Comparison of ENCODE assay signal across 35 cellular contexts in the genomic region with DNA sequence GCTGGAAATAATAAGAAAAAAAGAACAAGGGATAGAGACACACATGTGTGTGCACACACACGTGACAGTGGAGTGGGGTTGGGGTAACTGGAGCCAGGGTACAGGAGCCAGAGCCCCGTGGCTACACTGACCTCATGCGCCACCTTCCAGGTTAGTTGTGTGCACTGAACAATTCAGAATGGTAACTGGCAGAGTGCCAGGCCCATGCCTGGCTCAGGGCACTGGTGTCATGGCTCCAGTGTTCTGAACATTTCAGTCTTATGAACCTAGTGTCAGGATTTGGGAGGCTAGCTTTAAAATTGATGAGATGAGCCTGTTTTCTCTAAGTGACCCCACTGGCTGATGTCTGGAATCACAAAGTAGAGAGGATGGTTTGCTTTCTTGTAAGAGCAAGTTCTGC.
"Had no signal": no experiment of that assay in that cellular context is flagged by ENCODE, and none has a peak within 500 bp of the region (broad histone marks: within the 10 kb centered on the region; RNA-seq: fewer than 3 reads in every experiment).

No MANE protein-coding gene starts in this region.

- H3K9me3 Mint-ChIP-seq: activated CD4-positive, alpha-beta memory T cell treated with anti-CD3 and anti-CD28 coated beads, Interleukin-2, amount 10 ng/mL, durations not matched to agents 7 days and 5 days; activated naive CD4-positive, alpha-beta T cell treated with anti-CD3 and anti-CD28 coated beads, Interleukin-2, amount 50 U/mL, for 24 hours; activated naive CD8-positive, alpha-beta T cell treated with anti-CD3 and anti-CD28 coated beads, Interleukin-2, amount 10 ng/mL, durations not matched to agents 7 days and 5 days; activated T-helper 17 cell treated with anti-CD3 and anti-CD28 coated beads, Interleukin-2, amount 50 U/mL, for 72 hours had no signal

- H3K27me3 ChIP-seq: ascending aorta, MG63, SJSA1 had no signal

- H3K9me3 ChIP-seq: ascending aorta, MG63, SJSA1 had no signal

- H3K27me3 Mint-ChIP-seq: activated CD4-positive, alpha-beta memory T cell treated with anti-CD3 and anti-CD28 coated beads, Interleukin-2, amount 10 ng/mL, durations not matched to agents 7 days and 5 days; activated naive CD4-positive, alpha-beta T cell treated with anti-CD3 and anti-CD28 coated beads, Interleukin-2, amount 50 U/mL, for 24 hours; activated naive CD8-positive, alpha-beta T cell treated with anti-CD3 and anti-CD28 coated beads, Interleukin-2, amount 10 ng/mL, durations not matched to agents 7 days and 5 days had no signal

- H3K4me1 ChIP-seq: ascending aorta, SJSA1 had no signal

- H3K27ac Mint-ChIP-seq: activated CD4-positive, alpha-beta memory T cell treated with anti-CD3 and anti-CD28 coated beads, Interleukin-2, amount 10 ng/mL, durations not matched to agents 7 days and 5 days; activated naive CD4-positive, alpha-beta T cell treated with anti-CD3 and anti-CD28 coated beads, Interleukin-2, amount 50 U/mL, for 24 hours; activated naive CD8-positive, alpha-beta T cell treated with anti-CD3 and anti-CD28 coated beads, Interleukin-2, amount 10 ng/mL, durations not matched to agents 7 days and 5 days; activated T-cell treated with anti-CD3 and anti-CD28 coated beads, Interleukin-2, amount 50 U/mL, for 72 hours; activated T-helper 17 cell treated with anti-CD3 and anti-CD28 coated beads, Interleukin-2, amount 50 U/mL, for 72 hours had no signal

- H3K36me3 Mint-ChIP-seq: activated naive CD4-positive, alpha-beta T cell treated with anti-CD3 and anti-CD28 coated beads, Interleukin-2, amount 50 U/mL, for 24 hours; activated naive CD8-positive, alpha-beta T cell treated with anti-CD3 and anti-CD28 coated beads, Interleukin-2, amount 10 ng/mL, durations not matched to agents 7 days and 5 days had no signal

- H3K36me3 ChIP-seq: ascending aorta, MG63, SJSA1, WERI-Rb-1 had no signal

- H3K4me3 Mint-ChIP-seq: activated CD4-positive, alpha-beta memory T cell treated with anti-CD3 and anti-CD28 coated beads, Interleukin-2, amount 10 ng/mL, durations not matched to agents 7 days and 5 days; activated naive CD4-positive, alpha-beta T cell treated with anti-CD3 and anti-CD28 coated beads, Interleukin-2, amount 50 U/mL, for 24 hours; activated naive CD8-positive, alpha-beta T cell treated with anti-CD3 and anti-CD28 coated beads, Interleukin-2, amount 10 ng/mL, durations not matched to agents 7 days and 5 days; activated T-cell treated with anti-CD3 and anti-CD28 coated beads, Interleukin-2, amount 50 U/mL, for 72 hours; activated T-helper 17 cell treated with anti-CD3 and anti-CD28 coated beads, Interleukin-2, amount 50 U/mL, for 72 hours had no signal

- H3K27ac ChIP-seq: ascending aorta, coronary artery, SJSA1, WERI-Rb-1 had no signal

- DNase-seq: activated CD4-positive, alpha-beta memory T cell treated with anti-CD3 and anti-CD28 coated beads, Interleukin-2, amount 10 ng/mL, durations not matched to agents 7 days and 5 days; activated CD4-positive, alpha-beta T cell treated with anti-CD3 and anti-CD28 coated beads for 1 hour; activated CD4-positive, alpha-beta T cell treated with anti-CD3 and anti-CD28 coated beads for 48 hours; activated CD4-positive, CD25-positive, alpha-beta regulatory T cell; activated CD8-positive, alpha-beta memory T cell treated with anti-CD3 and anti-CD28 coated beads for 24 hours; activated effector memory CD4-positive, alpha-beta T cell treated with anti-CD3 and anti-CD28 coated beads, Interleukin-2, amount 50 U/mL, for 16 hours; activated naive CD4-positive, alpha-beta T cell; activated naive CD8-positive, alpha-beta T cell treated with anti-CD3 and anti-CD28 coated beads, Interleukin-2, amount 10 ng/mL, durations not matched to agents 7 days and 5 days; activated T-cell treated with anti-CD3 and anti-CD28 coated beads, Interleukin-2, amount 50 U/mL, for 1 hour; activated T-cell treated with anti-CD3 and anti-CD28 coated beads, Interleukin-2, amount 50 U/mL, for 72 hours; amygdala; Karpas-422; MG63; MV-4-11; NCI-H1092; NCI-H1436 treated with DMSO at 0.1 percent for 48 hours; NCI-H1694 treated with DMSO at 0.1 percent for 48 hours; NCI-H2029; NCI-H2107; NCI-H226; NCI-H446 treated with DMSO at 0.1 percent for 48 hours; NCI-H524; NCI-H774; SHP77 treated with DMSO at 0.1 percent for 48 hours; SW 1271; T-helper 1 cell; T-helper 2 cell; T-helper 9 cell; WERI-Rb-1 had no signal

- ATAC-seq: activated T-cell treated with anti-CD3 and anti-CD28 coated beads, Interleukin-2, amount 50 U/mL, for 72 hours; activated T-helper 17 cell treated with anti-CD3 and anti-CD28 coated beads, Interleukin-2, amount 50 U/mL, for 72 hours; Panc1 had no signal

- H3K4me3 ChIP-seq: ascending aorta, coronary artery, MG63, SJSA1 had no signal

- H3K4me1 Mint-ChIP-seq: activated CD4-positive, alpha-beta memory T cell treated with anti-CD3 and anti-CD28 coated beads, Interleukin-2, amount 10 ng/mL, durations not matched to agents 7 days and 5 days; activated naive CD8-positive, alpha-beta T cell treated with anti-CD3 and anti-CD28 coated beads, Interleukin-2, amount 10 ng/mL, durations not matched to agents 7 days and 5 days; activated T-helper 17 cell treated with anti-CD3 and anti-CD28 coated beads, Interleukin-2, amount 50 U/mL, for 72 hours had no signal
